17 cellular contexts compared by ENCODE assay signal in genomic region chr5:67204821-67205220, GRCh38. TPM values are rescaled to one million over a fixed set of nuclear protein-coding genes. Genes with fewer than 3 reads are reported as not detected.
A peak's percentile ranks its signal among the peaks of the same experiment; 100 is the strongest.
DNase-seq lines count a peak whose midpoint lies in the region; ATAC-seq, FAIRE-seq and TF ChIP-seq lines count a peak whose summit lies in the region.
"Had no signal": no experiment of that assay in that cellular context is flagged by ENCODE, and none has a peak within 500 bp of the region (broad histone marks: within the 10 kb centered on the region; RNA-seq: fewer than 3 reads in every experiment).

No MANE protein-coding gene starts in this region.

- H3K36me3 Mint-ChIP-seq in CD4-positive, alpha-beta T cell (ENCODE audit: low read depth), result peaks cover 11% of the 10 kb centered on the region
- H3K36me3 Mint-ChIP-seq in activated T-helper 17 cell treated with anti-CD3 and anti-CD28 coated beads, Interleukin-2, amount 50 U/mL, for 72 hours (ENCODE audit: low read depth), result peaks cover 6% of the 10 kb centered on the region
- no peaks in the 10 kb centered on the region for H3K36me3 Mint-ChIP-seq in natural killer cell treated with Interleukin-12 subunit alpha and Interleukin-12 subunit beta and Interleukin-15 and Interleukin-18, amount 100 ng/mL, for 72 hours
- H3K36me3 Mint-ChIP-seq in progenitor cell of endocrine pancreas (ENCODE audit: insufficient read depth), result no peaks in the 10 kb centered on the region

- peaks cover 96% of the 10 kb centered on the region for H3K4me1 Mint-ChIP-seq in CD4-positive, alpha-beta T cell (ENCODE audit: low read depth)
- peaks cover 63% of the 10 kb centered on the region for H3K4me1 Mint-ChIP-seq in activated T-helper 17 cell treated with anti-CD3 and anti-CD28 coated beads, Interleukin-2, amount 50 U/mL, for 72 hours
- peaks cover 54 to 69% of the 10 kb centered on the region in 2 donors for H3K4me1 Mint-ChIP-seq in natural killer cell treated with Interleukin-12 subunit alpha and Interleukin-12 subunit beta and Interleukin-15 and Interleukin-18, amount 100 ng/mL, for 72 hours (ENCODE audit: low read depth in 2 of 2)
- peaks cover 26% of the 10 kb centered on the region for H3K4me1 Mint-ChIP-seq in progenitor cell of endocrine pancreas (ENCODE audit: low read depth)

- peak overlapping the region; percentile 23 for H3K27ac ChIP-seq in CD4-positive, alpha-beta T cell (ENCODE audit: low read depth, low read length)
- no peak overlapping the region for H3K27ac ChIP-seq in ascending aorta
- H3K27ac ChIP-seq: C4-2B, esophagus muscularis mucosa, pancreas had no signal

- H3K9me3 ChIP-seq in CD4-positive, alpha-beta T cell (ENCODE audit: control insufficient read depth, low read length), result peaks cover 5% of the 10 kb centered on the region
- H3K9me3 ChIP-seq in ascending aorta, result no peaks in the 10 kb centered on the region
- H3K9me3 ChIP-seq: esophagus muscularis mucosa, pancreas had no signal

- no peak overlapping the region for H3K4me3 ChIP-seq in ascending aorta
- H3K4me3 ChIP-seq: esophagus muscularis mucosa, heart left ventricle, pancreas had no signal

- no peaks in the 10 kb centered on the region for H3K27me3 ChIP-seq in CD4-positive, alpha-beta T cell (ENCODE audit: control insufficient read depth, insufficient read depth, low read length)
- no peaks in the 10 kb centered on the region for H3K27me3 ChIP-seq in ascending aorta
- H3K27me3 ChIP-seq: esophagus muscularis mucosa, heart left ventricle, pancreas had no signal

- H3K36me3 ChIP-seq in ascending aorta, result no peaks in the 10 kb centered on the region
- H3K36me3 ChIP-seq: esophagus muscularis mucosa, heart left ventricle, pancreas had no signal

- no peak for TF ChIP-seq CTCF in CD4-positive, alpha-beta T cell (IDR thresholded peaks at IDR 0.05)
- TF ChIP-seq CTCF in GM10248 (IDR thresholded peaks at IDR 0.05; ENCODE audit: control extremely low read depth, extremely low read depth, low read depth, missing control alignments) (no peak), ascending aorta (IDR thresholded peaks at IDR 0.05) (no peak), progenitor cell of endocrine pancreas (IDR thresholded peaks at IDR 0.05; ENCODE audit: unreplicated experiment) (no peak)

- CTCF ChIA-PET in CD4-positive, alpha-beta T cell (lab: Charles Lee), result interaction anchor here (1.6 to 8.1 kb wide), 3 partner anchors 30 to 48 kb away, joined by 3 to 74 read pairs (median 20); no protein-coding TSS in a partner anchor
- CTCF ChIA-PET in GM10248 (lab: Yijun Ruan, JAX), result interaction anchor here (0.9 to 17.8 kb wide), 6 partner anchors 9 to 65 kb away, joined by 3 to 311 read pairs (median 4); no protein-coding TSS in a partner anchor

- H3K9me3 Mint-ChIP-seq in CD4-positive, alpha-beta T cell, result peaks cover 8% of the 10 kb centered on the region
- peaks cover 4% of the 10 kb centered on the region for H3K9me3 Mint-ChIP-seq in activated T-helper 17 cell treated with anti-CD3 and anti-CD28 coated beads, Interleukin-2, amount 50 U/mL, for 72 hours
- no peaks in the 10 kb centered on the region for H3K9me3 Mint-ChIP-seq in natural killer cell treated with Interleukin-12 subunit alpha and Interleukin-12 subunit beta and Interleukin-15 and Interleukin-18, amount 100 ng/mL, for 72 hours
- H3K9me3 Mint-ChIP-seq in progenitor cell of endocrine pancreas (ENCODE audit: low read depth), result peaks cover 6% of the 10 kb centered on the region
- H3K9me3 Mint-ChIP-seq: HFFc6 had no signal

- H3K27ac Mint-ChIP-seq in CD4-positive, alpha-beta T cell, result peak overlapping the region; percentile 90
- H3K27ac Mint-ChIP-seq in activated T-helper 17 cell treated with anti-CD3 and anti-CD28 coated beads, Interleukin-2, amount 50 U/mL, for 72 hours, result peak overlapping the region; percentile 84
- peak overlapping the region; percentile 94 to 97 for H3K27ac Mint-ChIP-seq in natural killer cell treated with Interleukin-12 subunit alpha and Interleukin-12 subunit beta and Interleukin-15 and Interleukin-18, amount 100 ng/mL, for 72 hours
- no peak overlapping the region for H3K27ac Mint-ChIP-seq in progenitor cell of endocrine pancreas
- H3K27ac Mint-ChIP-seq: HFFc6 had no signal

- POLR2A ChIA-PET in CD4-positive, alpha-beta T cell (lab: Charles Lee), result interaction anchor here (1.2 to 8.2 kb wide), 2 partner anchors 41 to 199 kb away, joined by 3 to 275 read pairs; no protein-coding TSS in a partner anchor
- POLR2A ChIA-PET in GM10248 (lab: Yijun Ruan, JAX), result no interaction called here

- peak overlapping the region; percentile 56 for H3K4me3 Mint-ChIP-seq in CD4-positive, alpha-beta T cell
- H3K4me3 Mint-ChIP-seq in activated T-helper 17 cell treated with anti-CD3 and anti-CD28 coated beads, Interleukin-2, amount 50 U/mL, for 72 hours, result peak overlapping the region; percentile 70
- H3K4me3 Mint-ChIP-seq in natural killer cell treated with Interleukin-12 subunit alpha and Interleukin-12 subunit beta and Interleukin-15 and Interleukin-18, amount 100 ng/mL, for 72 hours, result peak overlapping the region; percentile 33
- H3K4me3 Mint-ChIP-seq in progenitor cell of endocrine pancreas (ENCODE audit: low read depth), result no peak overlapping the region
- H3K4me3 Mint-ChIP-seq: HFFc6 had no signal

- H3K4me1 ChIP-seq in ascending aorta, result peaks cover 0 to 7% of the 10 kb centered on the region in 2 donors

- TF ChIP-seq POLR2A in GM12892 (IDR thresholded peaks at IDR 0.05; ENCODE audit: low read depth, low read length), result no peak

- intact Hi-C loops in CD4-positive, alpha-beta T cell (cut with DNase I, micrococcal nuclease), result loop anchor here in 1 of 2 experiments (2.0 kb wide), 1 partner anchor 18 kb away; no protein-coding TSS in a partner anchor
- intact Hi-C loops in ascending aorta (cut with DNase I), result no loop called here

- DNase-seq in CD4-positive, alpha-beta T cell, result no peak
- DNase-seq in GM12892 (ENCODE audit: insufficient read length) (no peak), GM10248 (ENCODE audit: extremely low spot score) (no peak), ascending aorta (ENCODE audit: low spot score in 2 of 2) (no peak), progenitor cell of endocrine pancreas (ENCODE audit: low spot score, unreplicated experiment) (no peak)
- DNase-seq in natural killer cell treated with Interleukin-12 subunit alpha and Interleukin-12 subunit beta and Interleukin-15 and Interleukin-18, amount 100 ng/mL, for 72 hours (ENCODE audit: low spot score), result no peak
- DNase-seq: activated CD4-positive, CD25-positive, alpha-beta regulatory T cell; dermis blood vessel endothelial cell; heart left ventricle; HFFc6; kidney; pancreas had no signal

- no peaks in the 10 kb centered on the region for H3K27me3 Mint-ChIP-seq in CD4-positive, alpha-beta T cell
- H3K27me3 Mint-ChIP-seq in activated T-helper 17 cell treated with anti-CD3 and anti-CD28 coated beads, Interleukin-2, amount 50 U/mL, for 72 hours, result no peaks in the 10 kb centered on the region
- H3K27me3 Mint-ChIP-seq in natural killer cell treated with Interleukin-12 subunit alpha and Interleukin-12 subunit beta and Interleukin-15 and Interleukin-18, amount 100 ng/mL, for 72 hours, result no peaks in the 10 kb centered on the region
- H3K27me3 Mint-ChIP-seq in progenitor cell of endocrine pancreas, result no peaks in the 10 kb centered on the region

- peak; percentile 68 for FAIRE-seq in GM12892 (lab: Jason Lieb, UNC)
- FAIRE-seq: kidney, pancreas had no signal

- no peak for ATAC-seq in CD4-positive, alpha-beta T cell (ENCODE audit: poor library complexity)
- no peak for ATAC-seq in activated T-helper 17 cell treated with anti-CD3 and anti-CD28 coated beads, Interleukin-2, amount 50 U/mL, for 72 hours (replicated peaks)
- ATAC-seq in natural killer cell treated with Interleukin-12 subunit alpha and Interleukin-12 subunit beta and Interleukin-15 and Interleukin-18, amount 100 ng/mL, for 72 hours, result no peak
- ATAC-seq: Panc1, pancreas had no signal

RNA-seq across cellular contexts. Expression of gene CD180, which starts 8.2 kb away (rescaled TPM):
- under 1 TPM in 1 of 2 experiments, not detected in 1; 0.08 TPM for total RNA-seq in CD4-positive, alpha-beta T cell
- 2.0 TPM for polyA plus RNA-seq in GM12892 (2012; ENCODE audit: missing spikeins)
- under 1 TPM; 0.08 to 0.80 TPM for total RNA-seq in activated T-helper 17 cell treated with anti-CD3 and anti-CD28 coated beads, Interleukin-2, amount 50 U/mL, for 72 hours
- total RNA-seq in natural killer cell treated with Interleukin-12 subunit alpha and Interleukin-12 subunit beta and Interleukin-15 and Interleukin-18, amount 100 ng/mL, for 72 hours, result under 1 TPM in 1 of 2 donors, not detected in 1; 0.14 TPM
- total RNA-seq in ascending aorta (2.3 TPM), progenitor cell of endocrine pancreas (not detected in 2 replicates)
- total RNA-seq: dermis blood vessel endothelial cell, HFFc6, LHCN-M2 had no signal
